22 cellular contexts compared by ENCODE assay signal in genomic region chr1:165880993-165881392, GRCh38.
"Had no signal": no experiment of that assay in that cellular context is flagged by ENCODE, and none has a peak within 500 bp of the region (broad histone marks: within the 10 kb centered on the region; RNA-seq: fewer than 3 reads in every experiment).

No MANE protein-coding gene starts in this region.

- H3K36me3 Mint-ChIP-seq: memory B cell, natural killer cell had no signal

- H3K9me3 ChIP-seq: esophagus muscularis mucosa, pancreas, stomach, thyroid gland had no signal

- ATAC-seq: foreskin keratinocyte, gastroesophageal sphincter, heart left ventricle, natural killer cell, pancreas, sciatic nerve had no signal

- H3K36me3 ChIP-seq: esophagus muscularis mucosa, gastroesophageal sphincter, heart left ventricle, pancreas, stomach, thyroid gland had no signal

- H3K9me3 Mint-ChIP-seq: memory B cell, natural killer cell had no signal

- H3K27me3 ChIP-seq: esophagus muscularis mucosa, foreskin keratinocyte, gastroesophageal sphincter, heart left ventricle, hepatocyte, pancreas, stomach, thyroid gland had no signal

- H3K27ac ChIP-seq: esophagus muscularis mucosa, foreskin keratinocyte, gastroesophageal sphincter, heart left ventricle, hepatocyte, pancreas, thyroid gland had no signal

- H3K4me3 ChIP-seq: esophagus muscularis mucosa, gastroesophageal sphincter, heart left ventricle, hepatocyte, lung, pancreas, smooth muscle cell, stomach, thyroid gland had no signal

- H3K4me2 ChIP-seq: hepatocyte, smooth muscle cell had no signal

- H3K27me3 Mint-ChIP-seq: memory B cell, type B pancreatic cell had no signal

- H2AFZ ChIP-seq: hepatocyte had no signal

- H3K4me3 Mint-ChIP-seq: memory B cell, natural killer cell, type B pancreatic cell had no signal

- H3K4me1 ChIP-seq: foreskin keratinocyte had no signal

- H3K27ac Mint-ChIP-seq: memory B cell, natural killer cell, type B pancreatic cell had no signal

- DNase-seq: dermis blood vessel endothelial cell; effector memory CD4-positive, alpha-beta T cell; foreskin keratinocyte; heart left ventricle; kidney; natural killer cell; pancreas; stimulated activated CD4-positive, alpha-beta T cell treated with anti-CD3 and anti-CD28 coated beads, Interleukin-12 subunit alpha, Interleukin-12 subunit beta, amount 100 ng/mL, for 4 hours; stimulated activated CD4-positive, alpha-beta T cell treated with anti-CD3 and anti-CD28 coated beads, Interleukin-1b, Interleukin-23, amount 100 ng/mL, for 48 hours; stimulated activated CD4-positive, alpha-beta T cell treated with anti-CD3 and anti-CD28 coated beads, Interleukin-4, amount 100 ng/mL, for 1 hour; stimulated activated CD8-positive, alpha-beta memory T cell treated with anti-CD3 and anti-CD28 coated beads, Interleukin-4, amount 100 ng/mL, for 48 hours; stimulated activated naive CD4-positive, alpha-beta T cell treated with Interleukin-2 at 50 U/mL for 16 hours; stomach; thyroid gland had no signal
